7 cellular contexts compared by ENCODE assay signal in genomic region chr1:59302297-59302696, GRCh38.
"Had no signal": no experiment of that assay in that cellular context is flagged by ENCODE, and none has a peak within 500 bp of the region (broad histone marks: within the 10 kb centered on the region; RNA-seq: fewer than 3 reads in every experiment).

No MANE protein-coding gene starts in this region.

- DNase-seq: IMR-90, KBM-7, KG1 had no signal

- H3K27ac ChIP-seq: HL-60, KMS-11 had no signal

- ATAC-seq: HepG2 had no signal

- FAIRE-seq: HepG2, HTR-8/SVneo had no signal

- H3K4me2 ChIP-seq: KMS-11 had no signal

- H3K9ac ChIP-seq: KMS-11 had no signal
